12 cellular contexts compared by ENCODE assay signal in genomic region chr20:62859721-62860120, GRCh38. TPM values are rescaled to one million over a fixed set of nuclear protein-coding genes. Genes with fewer than 3 reads are reported as not detected.
DNase-seq lines count a peak whose midpoint lies in the region; ATAC-seq, FAIRE-seq and TF ChIP-seq lines count a peak whose summit lies in the region.
"Had no signal": no experiment of that assay in that cellular context is flagged by ENCODE, and none has a peak within 500 bp of the region (broad histone marks: within the 10 kb centered on the region; RNA-seq: fewer than 3 reads in every experiment).

No MANE protein-coding gene starts in this region.

- H4K20me1 ChIP-seq in Karpas-422 (ENCODE audit: insufficient read depth, low read depth, low read length) = no peaks in the 10 kb centered on the region
- 0 out of 2 replicates have a peak, but pooled peaks cover 7% of the 10 kb centered on the region for H4K20me1 ChIP-seq in K562 (replicated peaks; ENCODE audit: control insufficient read depth, insufficient read depth, low read length)

- no peak overlapping the region for H3K4me3 ChIP-seq in CD8-positive, alpha-beta T cell (ENCODE audit: low read depth, low read length)
- H3K4me3 ChIP-seq in Karpas-422 (ENCODE audit: low read length) (no peak overlapping the region), K562 (peak overlapping the region; percentile 49; the same call in 1 of the 2 replicates), right cardiac atrium (ENCODE audit: low read length) (no peak overlapping the region)

- peaks cover 20% of the 10 kb centered on the region for H3K4me1 Mint-ChIP-seq in CD8-positive, alpha-beta T cell (ENCODE audit: low read depth)
- H3K4me1 Mint-ChIP-seq in nephron progenitor cell = peaks cover 33% of the 10 kb centered on the region

- in situ Hi-C loops in K562 (cut with MboI) = no loop called here

- H3K4me1 ChIP-seq in CD8-positive, alpha-beta T cell (ENCODE audit: insufficient read depth, low read length) = peaks cover 15% of the 10 kb centered on the region
- H3K4me1 ChIP-seq in Karpas-422 (ENCODE audit: low read length) (peaks cover 13% of the 10 kb centered on the region), K562 (replicated peaks in 1 of 2; ENCODE audit: control insufficient read depth in 2 of 2, insufficient read depth in 2 of 2, low read length in 2 of 2) (peaks cover 13 to 33% of the 10 kb centered on the region in 2 experiments; a peak in 4 of 5 replicates), right cardiac atrium (ENCODE audit: control insufficient read depth, insufficient read depth, low read length) (peaks cover 2% of the 10 kb centered on the region)

- no peak for TF ChIP-seq RAD21 in K562 (CRISPR knock-in tag; conservative IDR thresholded peaks at IDR 0.05 in 1 of 2, IDR thresholded peaks at IDR 0.05 in 1 of 2)

- H3K9me3 Mint-ChIP-seq in CD8-positive, alpha-beta T cell = no peaks in the 10 kb centered on the region
- H3K9me3 Mint-ChIP-seq in nephron progenitor cell = peaks cover 21% of the 10 kb centered on the region

- H3K27me3 ChIP-seq in CD8-positive, alpha-beta T cell (ENCODE audit: insufficient read depth, low read length) = no peaks in the 10 kb centered on the region
- no peaks in the 10 kb centered on the region for H3K27me3 ChIP-seq in Karpas-422 (ENCODE audit: low read length)
- H3K27me3 ChIP-seq in K562 (ENCODE audit: control insufficient read depth in 2 of 2, insufficient read depth in 2 of 2, low read length in 2 of 2) = no peaks in the 10 kb centered on the region
- H3K27me3 ChIP-seq in right cardiac atrium (ENCODE audit: control insufficient read depth, insufficient read depth) = no peaks in the 10 kb centered on the region
- H3K27me3 ChIP-seq: brain microvascular endothelial cell, gastroesophageal sphincter, uterus had no signal

- no peaks in the 10 kb centered on the region for H3K9me3 ChIP-seq in CD8-positive, alpha-beta T cell (ENCODE audit: low read length)
- H3K9me3 ChIP-seq in Karpas-422 (ENCODE audit: low read length) = no peaks in the 10 kb centered on the region
- H3K9me3 ChIP-seq in K562 (replicated peaks; ENCODE audit: control insufficient read depth, insufficient read depth, low read depth, low read length) = no peaks in the 10 kb centered on the region
- no peaks in the 10 kb centered on the region for H3K9me3 ChIP-seq in right cardiac atrium (ENCODE audit: control insufficient read depth, low read length)
- H3K9me3 ChIP-seq: gastroesophageal sphincter, uterus had no signal

- no peak for ATAC-seq in CD8-positive, alpha-beta T cell
- no peak for ATAC-seq in K562
- ATAC-seq in right cardiac atrium = no peak
- no peak for ATAC-seq in esophagus mucosa
- no peak for ATAC-seq in Right ventricle myocardium superior (ENCODE audit: poor library complexity)
- ATAC-seq: gastroesophageal sphincter had no signal

- H3K36me3 ChIP-seq in CD8-positive, alpha-beta T cell (ENCODE audit: insufficient read depth, low read length) = peaks cover 4% of the 10 kb centered on the region
- H3K36me3 ChIP-seq in Karpas-422 (ENCODE audit: insufficient read depth, low read length) (peaks cover 8% of the 10 kb centered on the region; the same call in 1 of the 2 replicates), K562 (ENCODE audit: control insufficient read depth, insufficient read depth, low read length) (peaks cover 35% of the 10 kb centered on the region)
- H3K36me3 ChIP-seq: uterus had no signal

- TF ChIP-seq EP300 in K562 (IDR thresholded peaks at IDR 0.05; ENCODE audit: low read length) = no peak

- H2AFZ ChIP-seq in Karpas-422 (ENCODE audit: low read length) = no peak overlapping the region
- H2AFZ ChIP-seq in K562 (ENCODE audit: low read depth, low read length) = no peak overlapping the region

- intact Hi-C loops in CD8-positive, alpha-beta T cell (cut with DNase I, micrococcal nuclease) = loop anchor here (2.0 to 5.0 kb wide), 9 partner anchors 52 to 737 kb away; partner anchors contain the start of genes DIDO1 (in 2 of the 2), LSM14B (in 1 of the 2), MRGBP (in 1 of the 2) and RPS21 (in 1 of the 2)
- intact Hi-C loops in K562 (cut with micrococcal nuclease) = no loop called here
- intact Hi-C loops in right cardiac atrium (cut with DNase I) = no loop called here
- intact Hi-C loops in Right ventricle myocardium superior (cut with DNase I) = no loop called here

- peak overlapping the region; percentile 42 for H3K9ac ChIP-seq in Karpas-422 (ENCODE audit: low read length)
- peak overlapping the region; percentile 35 to 80; a peak in 2 of 4 replicates for H3K9ac ChIP-seq in K562 (ENCODE audit: insufficient read depth in 1 of 2, low read depth in 2 of 2, low read length in 2 of 2)

- no peak for DNase-seq in CD8-positive, alpha-beta T cell
- DNase-seq in Karpas-422 (no peak), K562 (ENCODE audit: extremely low read depth in 1 of 4, low spot score in 3 of 4) (no peak), nephron progenitor cell (no peak), right cardiac atrium (no peak), SKM-1 treated with dmso at 0.1 percent for 144 hours (lab: John Stamatoyannopoulos, UW; ENCODE audit: unreplicated experiment) (no peak), Right ventricle myocardium superior (no peak)
- DNase-seq: brain microvascular endothelial cell; stimulated activated CD4-positive, alpha-beta T cell treated with anti-CD3 and anti-CD28 coated beads, Interleukin-4, amount 100 ng/mL, for 24 hours; uterus had no signal

- no peak for TF ChIP-seq POLR2A in K562 (conservative IDR thresholded peaks at IDR 0.05)

- CTCF ChIA-PET in CD8-positive, alpha-beta T cell (lab: Charles Lee) = no interaction called here
- CTCF ChIA-PET in K562 (lab: Yijun Ruan, JAX; ENCODE audit: low intra/inter-chr PET ratio) = no interaction called here

- peak overlapping the region; percentile 77 for H3K4me3 Mint-ChIP-seq in CD8-positive, alpha-beta T cell
- peak overlapping the region; percentile 80 for H3K4me3 Mint-ChIP-seq in nephron progenitor cell

- H3K27ac Mint-ChIP-seq in CD8-positive, alpha-beta T cell = no peak overlapping the region
- no peak overlapping the region for H3K27ac Mint-ChIP-seq in nephron progenitor cell

- no peaks in the 10 kb centered on the region for H3K9me2 ChIP-seq in Karpas-422 (replicated peaks; ENCODE audit: insufficient read depth, low read length)

- POLR2A ChIA-PET in CD8-positive, alpha-beta T cell (lab: Charles Lee) = no interaction called here
- POLR2A ChIA-PET in K562 (lab: Yijun Ruan, JAX) = interaction anchor here (1.0 kb wide), 2 partner anchors 18 to 48 kb away, joined by 3 read pairs; no protein-coding TSS in a partner anchor

- H3K36me3 Mint-ChIP-seq in CD8-positive, alpha-beta T cell = peaks cover 16% of the 10 kb centered on the region
- peaks cover 20% of the 10 kb centered on the region for H3K36me3 Mint-ChIP-seq in nephron progenitor cell (ENCODE audit: low read depth)

- H3K27me3 Mint-ChIP-seq in CD8-positive, alpha-beta T cell (ENCODE audit: low read depth) = no peaks in the 10 kb centered on the region
- H3K27me3 Mint-ChIP-seq in nephron progenitor cell (ENCODE audit: low read depth, poor library complexity) = peaks cover 28% of the 10 kb centered on the region

- no peak overlapping the region for H3K27ac ChIP-seq in CD8-positive, alpha-beta T cell (ENCODE audit: low read depth, low read length)
- H3K27ac ChIP-seq in Karpas-422 (ENCODE audit: low read length) (no peak overlapping the region), K562 (ENCODE audit: extremely low read depth, low read depth, low read length) (no peak overlapping the region), right cardiac atrium (ENCODE audit: low read length) (no peak overlapping the region)
- H3K27ac ChIP-seq: brain microvascular endothelial cell, gastroesophageal sphincter, uterus had no signal

- no peak for TF ChIP-seq CTCF in CD8-positive, alpha-beta T cell (IDR thresholded peaks at IDR 0.05)
- TF ChIP-seq CTCF in K562 (IDR thresholded peaks at IDR 0.05 in 2 of 3, conservative IDR thresholded peaks at IDR 0.05 in 1 of 3; ENCODE audit: insufficient read depth in 2 of 3, low read depth in 1 of 3, low read length in 3 of 3) = no peak
- no peak for TF ChIP-seq CTCF in nephron progenitor cell (IDR thresholded peaks at IDR 0.05)

- WGBS in K562 (ENCODE audit: insufficient coverage, low coverage, missing lambda C conversion rate) = 68% methylated on average over 12 of the region's 12 CpGs
- 91% methylated on average over 12 of the region's 12 CpGs for WGBS in right cardiac atrium

- no peak for FAIRE-seq in K562 (lab: Jason Lieb, UNC)

- BruUV-seq in K562 (replicated peaks; lab: Mats Ljungman, UMichigan) = TSS peak; percentile 53

- no peaks in the 10 kb centered on the region for H3K9me1 ChIP-seq in K562 (ENCODE audit: control insufficient read depth, insufficient read depth, low read length)

- H3K4me2 ChIP-seq in Karpas-422 (ENCODE audit: low read depth, low read length, poor library complexity, severe bottlenecking) (peak overlapping the region; percentile 40), K562 (ENCODE audit: insufficient read depth, low read length) (peak overlapping the region; percentile 73)

- peaks cover 24% of the 10 kb centered on the region for H3K79me2 ChIP-seq in Karpas-422 (ENCODE audit: low read length)
- peaks cover 23% of the 10 kb centered on the region for H3K79me2 ChIP-seq in K562 (ENCODE audit: control insufficient read depth, insufficient read depth, low read length)

RNA-seq across cellular contexts. Expression of gene TCFL5, which starts 1.9 kb away (rescaled TPM):
- 1 to 10 TPM; 4.3 to 4.8 TPM for total RNA-seq in CD8-positive, alpha-beta T cell
- total RNA-seq in Karpas-422 (2014; rRNA removed; shearing (Covaris generic); ENCODE audit: low replicate concordance) = 11.3 and 11.5 TPM in 2 replicates
- total RNA-seq in K562 (2011; cell fraction: chromatin; rRNA removed; ENCODE audit: low replicate concordance) = 13.1 and 14.9 TPM in 2 replicates
- total RNA-seq in K562 (2011; cell fraction: nucleolus; rRNA removed) = 7.5 and 9.5 TPM in 2 replicates
- 8.6 and 8.8 TPM in 2 replicates for total RNA-seq in K562 (2011; cell fraction: nucleoplasm; rRNA removed)
- total RNA-seq in K562 (2014; rRNA removed) (11.1 and 11.2 TPM in 2 replicates), K562 (2014; rRNA removed; fragmentation: Illumina TruSeq; extraction: Trizol) (7.4 and 7.9 TPM in 2 replicates), K562 (2015; rRNA removed; fragmentation: Illumina TruSeq; extraction: Trizol) (9.2 and 10.2 TPM in 2 replicates), K562 (2021) (11.1 and 12.6 TPM in 2 replicates), right cardiac atrium (1 to 10 TPM; 7.8 to 9.9 (median 8.2) TPM), esophagus mucosa (5.0 TPM), Right ventricle myocardium superior (6.1 TPM)
- polyA plus RNA-seq in K562 (2011; rRNA removed) (8.5 and 12.2 TPM in 2 replicates), K562 (2014; fragmentation: Illumina TruSeq; extraction: Trizol) (5.9 and 7.9 TPM in 2 replicates), K562 (2014; fragmentation: Nextera tagmentation; extraction: Ambion mirVana) (1 to 10 TPM in 1 of 2 experiments, under 1 TPM in 1; 1.00 to 1.1 TPM), K562 (2014; rRNA removed) (9.1 and 10.5 TPM in 2 replicates), right cardiac atrium (5.2 TPM)
- 4.3 and 4.4 TPM in 2 replicates for polyA plus RNA-seq in K562 (2011; cell fraction: cytosol; rRNA removed)
- 8.0 and 8.3 TPM in 2 replicates for polyA plus RNA-seq in K562 (2011; cell fraction: nucleus; rRNA removed)
- 6.7 and 8.1 TPM in 2 replicates for polyA plus RNA-seq in K562 (2012)
- polyA minus RNA-seq in K562 (2011; rRNA and poly(A)+ RNA removed) = 6.6 and 6.8 TPM in 2 replicates
- 3.8 and 6.5 TPM in 2 replicates for polyA minus RNA-seq in K562 (2011; cell fraction: cytosol; rRNA and poly(A)+ RNA removed)
- polyA minus RNA-seq in K562 (2011; cell fraction: nucleus; rRNA and poly(A)+ RNA removed) = 1.9 and 3.9 TPM in 2 replicates

RNA-seq across cellular contexts. Expression of gene COL9A3, which starts 42.9 kb away (rescaled TPM):
- not detected for total RNA-seq in CD8-positive, alpha-beta T cell
- total RNA-seq in Karpas-422 (2014; rRNA removed; shearing (Covaris generic); ENCODE audit: low replicate concordance) = 41.2 and 87.5 TPM in 2 replicates
- total RNA-seq in K562 (2011; cell fraction: chromatin; rRNA removed; ENCODE audit: low replicate concordance) = 2.5 and 7.3 TPM in 2 replicates
- total RNA-seq in K562 (2011; cell fraction: nucleolus; rRNA removed) = 4.0 and 4.9 TPM in 2 replicates
- total RNA-seq in K562 (2011; cell fraction: nucleoplasm; rRNA removed) = 2.8 and 4.0 TPM in 2 replicates
- total RNA-seq in K562 (2014; rRNA removed) (0.77 and 1.9 TPM in 2 replicates), K562 (2014; rRNA removed; fragmentation: Illumina TruSeq; extraction: Trizol) (0.18 and 0.51 TPM in 2 replicates), K562 (2015; rRNA removed; fragmentation: Illumina TruSeq; extraction: Trizol) (0.98 and 1.4 TPM in 2 replicates), K562 (2021) (1.3 and 1.7 TPM in 2 replicates), right cardiac atrium (1 to 10 TPM; 4.3 to 6.9 (median 5.6) TPM), esophagus mucosa (1.5 TPM), Right ventricle myocardium superior (2.7 TPM)
- polyA plus RNA-seq in K562 (2011; rRNA removed) (1.3 and 2.5 TPM in 2 replicates), K562 (2014; fragmentation: Illumina TruSeq; extraction: Trizol) (0.48 and 0.76 TPM in 2 replicates), K562 (2014; fragmentation: Nextera tagmentation; extraction: Ambion mirVana) (under 1 TPM in 1 of 2 experiments, not detected in 1; 0.14 TPM), K562 (2014; rRNA removed) (3.0 and 3.6 TPM in 2 replicates), right cardiac atrium (13.0 TPM)
- polyA plus RNA-seq in K562 (2011; cell fraction: cytosol; rRNA removed) = 1.7 and 1.9 TPM in 2 replicates
- polyA plus RNA-seq in K562 (2011; cell fraction: nucleus; rRNA removed) = 12.1 and 20.8 TPM in 2 replicates
- polyA plus RNA-seq in K562 (2012) = 2.0 and 3.0 TPM in 2 replicates
- 0.35 and 0.87 TPM in 2 replicates for polyA minus RNA-seq in K562 (2011; rRNA and poly(A)+ RNA removed)
- polyA minus RNA-seq in K562 (2011; cell fraction: cytosol; rRNA and poly(A)+ RNA removed) = 1.3 TPM in 1 of 2 replicates, not detected in the other
- polyA minus RNA-seq in K562 (2011; cell fraction: nucleus; rRNA and poly(A)+ RNA removed) = 1.2 and 2.3 TPM in 2 replicates

RNA-seq across cellular contexts. Expression of gene OGFR, which starts 55.1 kb away (rescaled TPM):
- total RNA-seq in CD8-positive, alpha-beta T cell = 10 to 100 TPM; 47.8 to 52.2 TPM
- total RNA-seq in Karpas-422 (2014; rRNA removed; shearing (Covaris generic); ENCODE audit: low replicate concordance) = 23.8 and 99.0 TPM in 2 replicates
- total RNA-seq in K562 (2011; cell fraction: chromatin; rRNA removed; ENCODE audit: low replicate concordance) = 16.5 and 43.5 TPM in 2 replicates
- 33.8 and 38.4 TPM in 2 replicates for total RNA-seq in K562 (2011; cell fraction: nucleolus; rRNA removed)
- 22.4 and 24.6 TPM in 2 replicates for total RNA-seq in K562 (2011; cell fraction: nucleoplasm; rRNA removed)
- total RNA-seq in K562 (2014; rRNA removed) (56.3 and 56.5 TPM in 2 replicates), K562 (2014; rRNA removed; fragmentation: Illumina TruSeq; extraction: Trizol) (8.9 and 10.3 TPM in 2 replicates), K562 (2015; rRNA removed; fragmentation: Illumina TruSeq; extraction: Trizol) (17.5 and 18.7 TPM in 2 replicates), K562 (2021) (33.1 and 36.5 TPM in 2 replicates), right cardiac atrium (10 to 100 TPM; 21.0 to 29.6 (median 24.2) TPM), esophagus mucosa (16.0 TPM), Right ventricle myocardium superior (17.8 TPM)
- polyA plus RNA-seq in K562 (2011; rRNA removed) (23.3 and 25.4 TPM in 2 replicates), K562 (2014; fragmentation: Illumina TruSeq; extraction: Trizol) (16.6 and 22.0 TPM in 2 replicates), K562 (2014; fragmentation: Nextera tagmentation; extraction: Ambion mirVana) (under 1 TPM; 0.39 TPM), K562 (2014; rRNA removed) (34.2 and 36.7 TPM in 2 replicates), right cardiac atrium (26.6 TPM)
- polyA plus RNA-seq in K562 (2011; cell fraction: cytosol; rRNA removed) = 15.8 and 36.7 TPM in 2 replicates
- polyA plus RNA-seq in K562 (2011; cell fraction: nucleus; rRNA removed) = 32.3 and 48.8 TPM in 2 replicates
- polyA plus RNA-seq in K562 (2012) = 21.1 and 26.0 TPM in 2 replicates
- 17.7 and 23.1 TPM in 2 replicates for polyA minus RNA-seq in K562 (2011; rRNA and poly(A)+ RNA removed)
- 19.9 and 22.3 TPM in 2 replicates for polyA minus RNA-seq in K562 (2011; cell fraction: cytosol; rRNA and poly(A)+ RNA removed)
- 8.8 and 9.7 TPM in 2 replicates for polyA minus RNA-seq in K562 (2011; cell fraction: nucleus; rRNA and poly(A)+ RNA removed)

Comparison
In these comparisons a context has a peak if more than half of its experiments do, and no peak if none do; other contexts are left out.
1. intact Hi-C loops: an anchor here in CD8-positive, alpha-beta T cell (2.0 to 5.0 kb wide); none called in K562, right cardiac atrium and Right ventricle myocardium superior.